ENCODE assay signal across 1 cellular context in the genomic region with DNA sequence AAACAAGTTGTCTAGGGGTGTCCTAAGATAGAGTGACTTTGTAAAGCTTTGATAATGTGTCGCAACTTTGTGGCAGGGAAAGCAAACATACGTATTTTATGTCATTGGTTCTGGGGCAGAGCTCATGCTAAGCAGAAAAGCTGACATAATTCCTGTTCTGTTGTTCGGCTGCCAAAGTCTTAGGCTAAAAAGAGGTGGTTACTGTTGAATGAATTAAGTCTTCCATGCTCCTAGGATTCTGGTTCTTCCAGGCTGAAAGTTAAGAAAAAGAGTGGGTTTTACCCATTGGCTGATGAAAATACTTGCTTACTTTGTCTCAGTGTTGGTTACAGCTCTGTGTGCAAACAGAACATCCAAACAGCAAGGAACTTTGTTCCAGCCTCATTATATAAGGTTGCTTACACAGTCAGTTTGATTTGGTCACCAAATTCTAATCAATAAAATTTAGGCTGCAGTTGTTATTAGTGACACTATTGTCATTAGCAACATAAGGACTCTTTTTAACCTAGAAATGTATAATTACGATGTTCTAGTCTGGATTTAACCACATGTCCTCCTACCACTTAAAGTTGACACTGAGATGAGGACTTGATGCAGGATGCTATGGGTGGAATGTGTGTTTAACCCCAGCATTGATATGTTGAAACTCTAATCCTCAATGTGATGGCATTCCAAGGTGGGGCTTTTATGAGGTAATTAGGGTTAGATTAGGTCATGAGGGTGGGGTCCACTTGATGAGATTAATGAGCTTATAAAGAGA.
TF ChIP-seq lines count a peak whose summit lies in the region.

No MANE protein-coding gene starts in this region.

TF ChIP-seq in HepG2, 621 proteins besides CTCF, POLR2A, EP300 and RAD21 (continued from another document and continues in another):
- no peak for TF ChIP-seq BCLAF1 (IDR thresholded peaks at IDR 0.05)
- TF ChIP-seq TCF7L2 (IDR thresholded peaks at IDR 0.05; ENCODE audit: low read depth, low read length) = 0 out of 2 replicates have a peak, but pooled peaks have one; percentile 15
- TF ChIP-seq, protein P1, sequence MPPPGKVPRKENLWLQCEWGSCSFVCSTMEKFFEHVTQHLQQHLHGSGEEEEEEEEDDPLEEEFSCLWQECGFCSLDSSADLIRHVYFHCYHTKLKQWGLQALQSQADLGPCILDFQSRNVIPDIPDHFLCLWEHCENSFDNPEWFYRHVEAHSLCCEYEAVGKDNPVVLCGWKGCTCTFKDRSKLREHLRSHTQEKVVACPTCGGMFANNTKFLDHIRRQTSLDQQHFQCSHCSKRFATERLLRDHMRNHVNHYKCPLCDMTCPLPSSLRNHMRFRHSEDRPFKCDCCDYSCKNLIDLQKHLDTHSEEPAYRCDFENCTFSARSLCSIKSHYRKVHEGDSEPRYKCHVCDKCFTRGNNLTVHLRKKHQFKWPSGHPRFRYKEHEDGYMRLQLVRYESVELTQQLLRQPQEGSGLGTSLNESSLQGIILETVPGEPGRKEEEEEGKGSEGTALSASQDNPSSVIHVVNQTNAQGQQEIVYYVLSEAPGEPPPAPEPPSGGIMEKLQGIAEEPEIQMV (CRISPR knock-in tag; IDR thresholded peaks at IDR 0.05; ENCODE audit: low read depth) = no peak
- no peak for TF ChIP-seq PRPF4 (IDR thresholded peaks at IDR 0.05; ENCODE audit: low read depth, low read length, poor library complexity, severe bottlenecking)
- TF ChIP-seq BORCS8-MEF2B (CRISPR knock-in tag; IDR thresholded peaks at IDR 0.05) = no peak
- no peak for TF ChIP-seq ZSCAN20 (CRISPR knock-in tag; IDR thresholded peaks at IDR 0.05; ENCODE audit: borderline replicate concordance)
- TF ChIP-seq ZNF792 (CRISPR knock-in tag; IDR thresholded peaks at IDR 0.05) = no peak
- TF ChIP-seq, protein P2, sequence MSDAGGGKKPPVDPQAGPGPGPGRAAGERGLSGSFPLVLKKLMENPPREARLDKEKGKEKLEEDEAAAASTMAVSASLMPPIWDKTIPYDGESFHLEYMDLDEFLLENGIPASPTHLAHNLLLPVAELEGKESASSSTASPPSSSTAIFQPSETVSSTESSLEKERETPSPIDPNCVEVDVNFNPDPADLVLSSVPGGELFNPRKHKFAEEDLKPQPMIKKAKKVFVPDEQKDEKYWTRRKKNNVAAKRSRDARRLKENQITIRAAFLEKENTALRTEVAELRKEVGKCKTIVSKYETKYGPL (CRISPR knock-in tag; IDR thresholded peaks at IDR 0.05) = peak; percentile 63; the same call in 1 of the 2 replicates
- no peak for TF ChIP-seq DNMT1 (CRISPR knock-in tag; IDR thresholded peaks at IDR 0.05)
- peak; percentile 79 for TF ChIP-seq ASH2L (IDR thresholded peaks at IDR 0.05; ENCODE audit: insufficient read length, low read depth, low read length)
- TF ChIP-seq HNF4G (IDR thresholded peaks at IDR 0.05; ENCODE audit: borderline replicate concordance, low read depth, low read length) = peak; percentile 37
- no peak for TF ChIP-seq HNF4G (CRISPR knock-in tag; IDR thresholded peaks at IDR 0.05; ENCODE audit: borderline replicate concordance, low read depth)
- TF ChIP-seq KDM1A (CRISPR knock-in tag; IDR thresholded peaks at IDR 0.05) = no peak
- TF ChIP-seq YEATS4 (CRISPR knock-in tag; IDR thresholded peaks at IDR 0.05; ENCODE audit: borderline replicate concordance) = no peak; the same call in 1 of the 2 replicates
- TF ChIP-seq NR2F6 (IDR thresholded peaks at IDR 0.05) = no peak
- 0 out of 2 replicates have a peak, but pooled peaks have one; percentile 34 for TF ChIP-seq NR2F6 (CRISPR knock-in tag; IDR thresholded peaks at IDR 0.05)
- no peak for TF ChIP-seq ZBTB2 (CRISPR knock-in tag; IDR thresholded peaks at IDR 0.05; ENCODE audit: low read depth)
- TF ChIP-seq PHB2 (IDR thresholded peaks at IDR 0.05; ENCODE audit: partially characterized antibody) = no peak
- TF ChIP-seq ZNF292 (CRISPR knock-in tag; IDR thresholded peaks at IDR 0.05; ENCODE audit: borderline replicate concordance, low read depth) = 0 out of 2 replicates have a peak, but pooled peaks have one; percentile 35
- no peak for TF ChIP-seq FOXA1 (IDR thresholded peaks at IDR 0.05)
- TF ChIP-seq FOXA1 (CRISPR knock-in tag; IDR thresholded peaks at IDR 0.05) = peak; percentile 42; the same call in 1 of the 2 replicates
- peak; percentile 87 for TF ChIP-seq PAXIP1 (CRISPR knock-in tag; conservative IDR thresholded peaks at IDR 0.05)
- TF ChIP-seq, protein P3, sequence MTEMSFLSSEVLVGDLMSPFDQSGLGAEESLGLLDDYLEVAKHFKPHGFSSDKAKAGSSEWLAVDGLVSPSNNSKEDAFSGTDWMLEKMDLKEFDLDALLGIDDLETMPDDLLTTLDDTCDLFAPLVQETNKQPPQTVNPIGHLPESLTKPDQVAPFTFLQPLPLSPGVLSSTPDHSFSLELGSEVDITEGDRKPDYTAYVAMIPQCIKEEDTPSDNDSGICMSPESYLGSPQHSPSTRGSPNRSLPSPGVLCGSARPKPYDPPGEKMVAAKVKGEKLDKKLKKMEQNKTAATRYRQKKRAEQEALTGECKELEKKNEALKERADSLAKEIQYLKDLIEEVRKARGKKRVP (CRISPR knock-in tag; IDR thresholded peaks at IDR 0.05) = peak in 1 of 2 experiments; percentile 32; a peak in 1 of 4 replicates
- TF ChIP-seq ZNF282 (IDR thresholded peaks at IDR 0.05; ENCODE audit: partially characterized antibody) = no peak
- TF ChIP-seq POGZ (CRISPR knock-in tag; IDR thresholded peaks at IDR 0.05) = 0 out of 2 replicates have a peak, but pooled peaks have one; percentile 18
- no peak for TF ChIP-seq GTF2F1 (IDR thresholded peaks at IDR 0.05; ENCODE audit: low read length)
- no peak for TF ChIP-seq REL (CRISPR knock-in tag; conservative IDR thresholded peaks at IDR 0.05)
- 0 out of 2 replicates have a peak, but pooled peaks have one; percentile 49 for TF ChIP-seq NAIF1 (CRISPR knock-in tag; IDR thresholded peaks at IDR 0.05; ENCODE audit: borderline replicate concordance)
- peak; percentile 17 for TF ChIP-seq TEAD3 (CRISPR knock-in tag; optimal IDR thresholded peaks at IDR 0.05; ENCODE audit: borderline replicate concordance)
- TF ChIP-seq, protein P4, sequence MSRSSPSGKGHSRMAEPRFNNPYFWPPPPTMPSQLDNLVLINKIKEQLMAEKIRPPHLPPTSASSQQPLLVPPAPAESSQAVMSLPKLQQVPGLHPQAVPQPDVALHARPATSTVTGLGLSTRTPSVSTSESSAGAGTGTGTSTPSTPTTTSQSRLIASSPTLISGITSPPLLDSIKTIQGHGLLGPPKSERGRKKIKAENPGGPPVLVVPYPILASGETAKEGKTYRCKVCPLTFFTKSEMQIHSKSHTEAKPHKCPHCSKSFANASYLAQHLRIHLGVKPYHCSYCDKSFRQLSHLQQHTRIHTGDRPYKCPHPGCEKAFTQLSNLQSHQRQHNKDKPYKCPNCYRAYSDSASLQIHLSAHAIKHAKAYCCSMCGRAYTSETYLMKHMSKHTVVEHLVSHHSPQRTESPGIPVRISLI (CRISPR knock-in tag; IDR thresholded peaks at IDR 0.05; ENCODE audit: borderline replicate concordance) = no peak
- TF ChIP-seq NFKBIZ (CRISPR knock-in tag; IDR thresholded peaks at IDR 0.05) = no peak
- no peak for TF ChIP-seq ZNF180 (CRISPR knock-in tag; IDR thresholded peaks at IDR 0.05; ENCODE audit: borderline replicate concordance, low read depth)
- TF ChIP-seq, protein P5, sequence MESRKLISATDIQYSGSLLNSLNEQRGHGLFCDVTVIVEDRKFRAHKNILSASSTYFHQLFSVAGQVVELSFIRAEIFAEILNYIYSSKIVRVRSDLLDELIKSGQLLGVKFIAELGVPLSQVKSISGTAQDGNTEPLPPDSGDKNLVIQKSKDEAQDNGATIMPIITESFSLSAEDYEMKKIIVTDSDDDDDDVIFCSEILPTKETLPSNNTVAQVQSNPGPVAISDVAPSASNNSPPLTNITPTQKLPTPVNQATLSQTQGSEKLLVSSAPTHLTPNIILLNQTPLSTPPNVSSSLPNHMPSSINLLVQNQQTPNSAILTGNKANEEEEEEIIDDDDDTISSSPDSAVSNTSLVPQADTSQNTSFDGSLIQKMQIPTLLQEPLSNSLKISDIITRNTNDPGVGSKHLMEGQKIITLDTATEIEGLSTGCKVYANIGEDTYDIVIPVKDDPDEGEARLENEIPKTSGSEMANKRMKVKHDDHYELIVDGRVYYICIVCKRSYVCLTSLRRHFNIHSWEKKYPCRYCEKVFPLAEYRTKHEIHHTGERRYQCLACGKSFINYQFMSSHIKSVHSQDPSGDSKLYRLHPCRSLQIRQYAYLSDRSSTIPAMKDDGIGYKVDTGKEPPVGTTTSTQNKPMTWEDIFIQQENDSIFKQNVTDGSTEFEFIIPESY (CRISPR knock-in tag; IDR thresholded peaks at IDR 0.05) = no peak
- TF ChIP-seq SNRNP70 (IDR thresholded peaks at IDR 0.05; ENCODE audit: low read depth, low read length) = no peak
- TF ChIP-seq, protein P6, sequence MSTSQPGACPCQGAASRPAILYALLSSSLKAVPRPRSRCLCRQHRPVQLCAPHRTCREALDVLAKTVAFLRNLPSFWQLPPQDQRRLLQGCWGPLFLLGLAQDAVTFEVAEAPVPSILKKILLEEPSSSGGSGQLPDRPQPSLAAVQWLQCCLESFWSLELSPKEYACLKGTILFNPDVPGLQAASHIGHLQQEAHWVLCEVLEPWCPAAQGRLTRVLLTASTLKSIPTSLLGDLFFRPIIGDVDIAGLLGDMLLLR (CRISPR knock-in tag; IDR thresholded peaks at IDR 0.05) = no peak
- no peak for TF ChIP-seq ZXDC (CRISPR knock-in tag; IDR thresholded peaks at IDR 0.05)
- no peak for TF ChIP-seq NCOA1 (CRISPR knock-in tag; IDR thresholded peaks at IDR 0.05)
- peak; percentile 68 for TF ChIP-seq HNF4A (CRISPR knock-in tag; IDR thresholded peaks at IDR 0.05)
- 0 out of 2 replicates have a peak, but pooled peaks have one; percentile 9 for TF ChIP-seq ZNF652 (CRISPR knock-in tag; IDR thresholded peaks at IDR 0.05; ENCODE audit: borderline replicate concordance, low read depth)
- TF ChIP-seq ZNF674 (CRISPR knock-in tag; IDR thresholded peaks at IDR 0.05; ENCODE audit: low read depth) = no peak
- TF ChIP-seq HNRNPUL1 (IDR thresholded peaks at IDR 0.05; ENCODE audit: low read depth, low read length) = no peak
- no peak for TF ChIP-seq JUNB (CRISPR knock-in tag; IDR thresholded peaks at IDR 0.05; ENCODE audit: borderline replicate concordance)
